In genomic region chr2:229416116-229416694, GRCh38 we compare ENCODE assay signal across 9 cellular contexts.
DNase-seq lines count a peak whose midpoint lies in the region; ATAC-seq and TF ChIP-seq lines count a peak whose summit lies in the region.
"Had no signal": no experiment of that assay in that cellular context is flagged by ENCODE, and none has a peak within 500 bp of the region (broad histone marks: within the 10 kb centered on the region; RNA-seq: fewer than 3 reads in every experiment).

No MANE protein-coding gene starts in this region.

- peaks cover 0 to 3% (median 2%) of the 10 kb centered on the region in 3 donors for H3K27me3 Mint-ChIP-seq in CD14-positive monocyte (ENCODE audit: low read depth in 3 of 3)
- H3K27me3 Mint-ChIP-seq in stimulated activated memory B cell treated with anti-CD40 and anti-IgM and Interleukin-4, amounts not matched to agents 10 μg/mL and 1 μg/mL and 100 μg/mL, for 72 hours: no peaks in the 10 kb centered on the region

- H3K4me1 Mint-ChIP-seq in CD14-positive monocyte: peaks cover 55% of the 10 kb centered on the region
- H3K4me1 Mint-ChIP-seq in stimulated activated memory B cell treated with anti-CD40 and anti-IgM and Interleukin-4, amounts not matched to agents 10 μg/mL and 1 μg/mL and 100 μg/mL, for 72 hours: peaks cover 11% of the 10 kb centered on the region

- H3K4me3 Mint-ChIP-seq in CD14-positive monocyte: peak overlapping the region; percentile 26 to 78
- no peak overlapping the region for H3K4me3 Mint-ChIP-seq in stimulated activated memory B cell treated with anti-CD40 and anti-IgM and Interleukin-4, amounts not matched to agents 10 μg/mL and 1 μg/mL and 100 μg/mL, for 72 hours

- intact Hi-C loops in CD14-positive monocyte (cut with micrococcal nuclease): loop anchor here (1.0 to 5.0 kb wide), 3 partner anchors 8 to 104 kb away; no protein-coding TSS in a partner anchor
- intact Hi-C loops in head of caudate nucleus (cut with DNase I): no loop called here

- H3K27ac Mint-ChIP-seq in CD14-positive monocyte: peak overlapping the region; percentile 99 to 100 (median 99)
- no peak overlapping the region for H3K27ac Mint-ChIP-seq in stimulated activated memory B cell treated with anti-CD40 and anti-IgM and Interleukin-4, amounts not matched to agents 10 μg/mL and 1 μg/mL and 100 μg/mL, for 72 hours

- no peak for TF ChIP-seq CTCF in CD14-positive monocyte (IDR thresholded peaks at IDR 0.05)

- peaks cover 0 to 4% (median 2%) of the 10 kb centered on the region in 7 donors for H3K9me3 Mint-ChIP-seq in CD14-positive monocyte
- peaks cover 3% of the 10 kb centered on the region for H3K9me3 Mint-ChIP-seq in stimulated activated memory B cell treated with anti-CD40 and anti-IgM and Interleukin-4, amounts not matched to agents 10 μg/mL and 1 μg/mL and 100 μg/mL, for 72 hours

- DNase-seq in CD14-positive monocyte (ENCODE audit: low spot score) (peak; percentile 88), UCSD-AML1 (lab: John Stamatoyannopoulos, UW; ENCODE audit: unreplicated experiment) (peak; percentile 26), head of caudate nucleus (peak in 40 of 42 donors; percentile 4 to 76 (median 44)), putamen (ENCODE audit: low spot score) (peak; percentile 51), NCI-H1436 treated with DMSO at 0.1 percent for 48 hours (lab: John Stamatoyannopoulos, UW) (no peak)
- DNase-seq: activated CD4-positive, CD25-positive, alpha-beta regulatory T cell had no signal

- no peak for ATAC-seq in GM21717 (IDR thresholded peaks at IDR 0.05; ENCODE audit: unreplicated experiment)
- no peak for ATAC-seq in stimulated activated memory B cell treated with anti-CD40 and anti-IgM and Interleukin-4, amounts not matched to agents 10 μg/mL and 1 μg/mL and 100 μg/mL, for 72 hours
- ATAC-seq in GM21576 (IDR thresholded peaks at IDR 0.05; ENCODE audit: unreplicated experiment): no peak

- peaks cover 4 to 6% of the 10 kb centered on the region in 2 donors for H3K36me3 Mint-ChIP-seq in CD14-positive monocyte
- no peaks in the 10 kb centered on the region for H3K36me3 Mint-ChIP-seq in stimulated activated memory B cell treated with anti-CD40 and anti-IgM and Interleukin-4, amounts not matched to agents 10 μg/mL and 1 μg/mL and 100 μg/mL, for 72 hours
